ENCODE assay signal across 8 cellular contexts in genomic region chr9:80175286-80175906, GRCh38.
DNase-seq lines count a peak whose midpoint lies in the region; ATAC-seq, FAIRE-seq and TF ChIP-seq lines count a peak whose summit lies in the region.

No MANE protein-coding gene starts in this region.

- no peaks in the 10 kb centered on the region for H3K27me3 ChIP-seq in gastrocnemius medialis

- DNase-seq in A549 (ENCODE audit: low read depth in 1 of 2, low spot score in 1 of 2) (peak; percentile 6 to 39), EL (peak; percentile 46), HuH-7.5 (ENCODE audit: low spot score) (peak; percentile 11), SK-N-DZ (ENCODE audit: low spot score) (peak; percentile 48), fibroblast of peridontal ligament (ENCODE audit: extremely low read depth) (peak; percentile 68), gastrocnemius medialis (no peak)

- peaks cover 5% of the 10 kb centered on the region; the same call in 1 of the 3 replicates for H3K9me3 ChIP-seq in A549
- no peaks in the 10 kb centered on the region for H3K9me3 ChIP-seq in gastrocnemius medialis

- H3K4me2 ChIP-seq in A549: no peak overlapping the region

- TF ChIP-seq CTCF in A549 (IDR thresholded peaks at IDR 0.05) (peak; percentile 71), gastrocnemius medialis (IDR thresholded peaks at IDR 0.05 in 4 of 5, conservative IDR thresholded peaks at IDR 0.05 in 1 of 5) (peak in 4 of 5 experiments; percentile 45 to 72 (median 57))

- 5% methylated on average over 1 of the region's 1 CpG for WGBS in A549 (ENCODE audit: missing lambda C conversion rate)

- intact Hi-C loops in gastrocnemius medialis (cut with DNase I; ENCODE audit: low total_unique reads): loop anchor here (5.0 kb wide), 1 partner anchor 198 kb away; no protein-coding TSS in a partner anchor

- TF ChIP-seq POLR2A in A549 (IDR thresholded peaks at IDR 0.05; ENCODE audit: low read length) (no peak), gastrocnemius medialis (IDR thresholded peaks at IDR 0.05) (no peak)

- CTCF ChIA-PET in A549 (lab: Yijun Ruan, JAX): interaction anchor here (0.6 to 1.8 kb wide), 3 partner anchors 9 to 34 kb away, joined by 4 to 9 read pairs (median 4); no protein-coding TSS in a partner anchor

- ATAC-seq in A549 (no peak), gastrocnemius medialis (no peak), HG03439 (IDR thresholded peaks at IDR 0.05; ENCODE audit: unreplicated experiment) (no peak), GM18520 (IDR thresholded peaks at IDR 0.05; ENCODE audit: unreplicated experiment) (no peak)

- H3K27ac ChIP-seq in A549: no peak overlapping the region
- H3K27ac ChIP-seq in gastrocnemius medialis: no peak overlapping the region

- no peak for TF ChIP-seq EP300 in A549 (IDR thresholded peaks at IDR 0.05)

- POLR2A ChIA-PET in A549 (lab: Yijun Ruan, JAX): no interaction called here

- H3K4me3 ChIP-seq in A549 (no peak overlapping the region), gastrocnemius medialis (no peak overlapping the region)

- in situ Hi-C loops in gastrocnemius medialis (cut with MboI; ENCODE audit: low sequenced_read_pairs in 4 of 4): no loop called here

- peak; percentile 65 to 72 for TF ChIP-seq RAD21 in A549 (conservative IDR thresholded peaks at IDR 0.05 in 1 of 2, IDR thresholded peaks at IDR 0.05 in 1 of 2)

- no peaks in the 10 kb centered on the region for H3K36me3 ChIP-seq in gastrocnemius medialis

- FAIRE-seq in A549 (lab: Jason Lieb, UNC): no peak

- H3K4me1 ChIP-seq in A549: no peaks in the 10 kb centered on the region
- no peaks in the 10 kb centered on the region for H3K4me1 ChIP-seq in gastrocnemius medialis

TF ChIP-seq in A549, 52 proteins besides CTCF, POLR2A, EP300 and RAD21:
- TF ChIP-seq JUN (IDR thresholded peaks at IDR 0.05) (no peak), SMC3 (IDR thresholded peaks at IDR 0.05) (peak; percentile 81)

Comparison
In these comparisons a context has a peak if more than half of its experiments do, and no peak if none do; other contexts are left out.
1. DNase-seq: peak in A549 (2 of 2), EL (single experiment), HuH-7.5 (single experiment), SK-N-DZ (single experiment) and fibroblast of peridontal ligament (single experiment); none in gastrocnemius medialis (0 of 2).